Comparison of ENCODE assay signal across 9 cellular contexts in genomic region chr2:197863744-197864143, GRCh38.
"Had no signal": no experiment of that assay in that cellular context is flagged by ENCODE, and none has a peak within 500 bp of the region (broad histone marks: within the 10 kb centered on the region; RNA-seq: fewer than 3 reads in every experiment).

No MANE protein-coding gene starts in this region.

- H3K27ac Mint-ChIP-seq: HFFc6 had no signal

- H3K9me3 ChIP-seq: HAP-1 had no signal

- H3K9ac ChIP-seq: GM23248 had no signal

- DNase-seq: GM23248, GOT3, H7, HFFc6, IMR-90, KBM-7 had no signal

- H3K4me3 Mint-ChIP-seq: HFFc6 had no signal

- ATAC-seq: HCT116 had no signal

- H3K36me3 ChIP-seq: HAP-1 had no signal

- H2AFZ ChIP-seq: GM23248 had no signal

- H3K9me3 Mint-ChIP-seq: HFFc6 had no signal

- H3K27ac ChIP-seq: GM23248 had no signal

- H3K4me1 ChIP-seq: HAP-1 had no signal

- H3K4me3 ChIP-seq: GM23248, HAP-1 had no signal

- FAIRE-seq: HTR-8/SVneo had no signal
